8 cellular contexts compared by ENCODE assay signal in genomic region chr18:55779711-55780590, GRCh38.
A peak's percentile ranks its signal among the peaks of the same experiment; 100 is the strongest.
DNase-seq lines count a peak whose midpoint lies in the region; ATAC-seq and TF ChIP-seq lines count a peak whose summit lies in the region.

No MANE protein-coding gene starts in this region.

- no peaks in the 10 kb centered on the region for H3K27me3 ChIP-seq in AG04450 (ENCODE audit: control insufficient read depth, insufficient read depth, low read length)

- TF ChIP-seq CTCF in AG04450 (IDR thresholded peaks at IDR 0.05; ENCODE audit: low read depth, low read length) (peak; percentile 22; the same call in 1 of the 2 replicates), fibroblast of mammary gland (conservative IDR thresholded peaks at IDR 0.05; ENCODE audit: control insufficient read depth, insufficient read depth, low read depth, low read length) (no peak), natural killer cell (IDR thresholded peaks at IDR 0.05) (no peak)

- no peak for DNase-seq in AG04450 (ENCODE audit: low read depth, low spot score)
- DNase-seq in T-cell = peak in 2 of 34 experiments; percentile 0
- peak; percentile 19 for DNase-seq in fibroblast of mammary gland (ENCODE audit: low read depth)
- no peak for DNase-seq in natural killer cell

- H3K36me3 Mint-ChIP-seq in T-cell (no peaks in the 10 kb centered on the region), natural killer cell (no peaks in the 10 kb centered on the region)

- H3K4me3 ChIP-seq in AG04450 (ENCODE audit: low read depth, low read length) (peak overlapping the region; percentile 65), fibroblast of mammary gland (ENCODE audit: control insufficient read depth, low read depth, low read length) (peak overlapping the region; percentile 56)

- H3K27ac Mint-ChIP-seq in T-cell (no peak overlapping the region), natural killer cell (no peak overlapping the region)

- H3K27ac ChIP-seq in AG04450 (ENCODE audit: low read depth, low read length) = no peak overlapping the region

- H3K9me3 Mint-ChIP-seq in T-cell = no peaks in the 10 kb centered on the region
- H3K9me3 Mint-ChIP-seq in natural killer cell = no peaks in the 10 kb centered on the region

- CTCF ChIA-PET in AG04450 (lab: Charles Lee) (interaction anchor here (0.6 to 3.1 kb wide), 13 partner anchors 35 to 1801 kb away, joined by 3 to 12 read pairs (median 3); no protein-coding TSS in a partner anchor), T-cell (lab: Charles Lee) (no interaction called here)

- peaks cover 5 to 12% (median 7%) of the 10 kb centered on the region in 3 donors for H3K4me1 Mint-ChIP-seq in T-cell
- peaks cover 12 to 16% of the 10 kb centered on the region in 2 donors for H3K4me1 Mint-ChIP-seq in natural killer cell

- H3K4me3 Mint-ChIP-seq in T-cell = peak overlapping the region; percentile 31 to 60 (median 51)
- peak overlapping the region; percentile 71 for H3K4me3 Mint-ChIP-seq in natural killer cell

- intact Hi-C loops in natural killer cell (cut with micrococcal nuclease) = no loop called here

- no peaks in the 10 kb centered on the region for H3K9me3 ChIP-seq in AG04450 (ENCODE audit: control insufficient read depth, insufficient read depth, low read length)

- ATAC-seq in GM18517 (IDR thresholded peaks at IDR 0.05; ENCODE audit: unreplicated experiment) = peak; percentile 36
- peak in 2 of 4 experiments; percentile 24 to 26 for ATAC-seq in T-cell (replicated peaks in 1 of 4)
- ATAC-seq in natural killer cell = peak in 1 of 3 donors; percentile 57
- no peak for ATAC-seq in HG02981 (IDR thresholded peaks at IDR 0.05; ENCODE audit: unreplicated experiment)
- ATAC-seq in HG03045 (IDR thresholded peaks at IDR 0.05; ENCODE audit: unreplicated experiment) = no peak
- no peak for ATAC-seq in HG03097 (IDR thresholded peaks at IDR 0.05; ENCODE audit: low FRiP score, unreplicated experiment)

- POLR2A ChIA-PET in AG04450 (lab: Yijun Ruan, JAX) = interaction anchor here (1.0 kb wide), 1 partner anchor 10 kb away, joined by 3 read pairs; no protein-coding TSS in a partner anchor
- POLR2A ChIA-PET in T-cell (lab: Charles Lee) = no interaction called here

- H3K27me3 Mint-ChIP-seq in T-cell (peaks cover 52% of the 10 kb centered on the region in 2 donors), natural killer cell (ENCODE audit: low read depth in 2 of 2) (peaks cover 31 to 58% of the 10 kb centered on the region in 2 donors)
